ENCODE assay signal across 8 cellular contexts in the genomic region with DNA sequence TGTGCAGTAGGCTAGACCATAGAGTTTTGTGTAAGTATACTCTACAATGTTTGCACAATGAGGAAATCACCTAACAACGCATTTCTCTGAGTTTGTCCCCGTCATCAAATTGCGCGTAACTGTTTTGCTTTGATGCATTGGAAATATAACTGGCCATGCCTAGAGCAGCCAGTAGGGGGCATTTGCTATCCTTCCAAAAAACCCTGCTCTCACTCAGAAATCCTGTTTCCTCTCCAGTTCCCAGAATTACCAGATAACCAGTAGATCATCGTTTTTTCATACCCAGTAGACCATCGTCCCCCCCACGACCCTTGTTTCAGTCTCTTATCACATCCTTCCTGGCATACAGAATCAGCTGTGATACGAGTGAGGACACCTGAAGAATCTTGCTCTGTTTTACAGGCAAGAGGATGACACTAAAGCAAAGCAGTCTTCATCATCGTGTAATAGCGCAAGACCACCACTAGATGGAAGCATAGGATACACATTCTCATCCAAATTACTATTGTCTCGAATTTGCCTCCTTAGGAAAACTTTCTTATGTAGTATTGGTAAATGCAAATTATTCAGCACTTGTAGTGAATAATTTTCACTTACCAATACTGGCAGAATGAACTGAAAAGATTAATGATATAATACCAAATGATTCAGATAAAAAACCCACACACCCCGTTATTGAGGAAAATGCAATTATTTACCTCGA. TPM values are rescaled to one million over a fixed set of nuclear protein-coding genes. Genes with fewer than 3 reads are reported as not detected.
A peak's percentile ranks its signal among the peaks of the same experiment; 100 is the strongest.
DNase-seq lines count a peak whose midpoint lies in the region; ATAC-seq and TF ChIP-seq lines count a peak whose summit lies in the region.

No MANE protein-coding gene starts in this region.

- 0 out of 22 replicates have a peak overlapping the region, but pooled peaks of 2 of the 11 experiments have one; percentile 18 to 38 for H3K27ac ChIP-seq in BLaER1 treated with 17β-estradiol and CSF1 and Interleukin-3, amounts not matched to agents 10 nM and 100 nM
- no peak overlapping the region for H3K27ac ChIP-seq in colonic mucosa

- peaks cover 0 to 14% (median 0%) of the 10 kb centered on the region in 10 experiments; a peak in 2 of 20 replicates for H3K4me1 ChIP-seq in BLaER1 treated with 17β-estradiol and CSF1 and Interleukin-3, amounts not matched to agents 10 nM and 100 nM
- H3K4me1 ChIP-seq in colonic mucosa: no peaks in the 10 kb centered on the region

- DNase-seq in GM19240 (ENCODE audit: insufficient read length, low spot score) (peak; percentile 10), NCI-H446 treated with DMSO at 0.1 percent for 48 hours (lab: John Stamatoyannopoulos, UW) (peak; percentile 75), colonic mucosa (peak; percentile 58), left lobe of liver (ENCODE audit: low spot score) (peak; percentile 55)
- peak; percentile 50 to 53 for DNase-seq in activated CD4-positive, alpha-beta T cell treated with anti-CD3 and anti-CD28 coated beads for 24 hours (ENCODE audit: low read depth in 2 of 2)
- peak; percentile 76 for DNase-seq in stimulated activated CD4-positive, alpha-beta T cell treated with anti-CD3 and anti-CD28 coated beads, Interleukin-4, amount 100 ng/mL, for 24 hours

- H3K4me2 ChIP-seq in BLaER1 treated with 17β-estradiol and CSF1 and Interleukin-3, amounts not matched to agents 10 nM and 100 nM: peak overlapping the region; percentile 22 to 80 (median 55); a peak in 21 of 22 replicates

- peak overlapping the region; percentile 35 to 66 (median 50); a peak in 15 of 20 replicates for H3K4me3 ChIP-seq in BLaER1 treated with 17β-estradiol and CSF1 and Interleukin-3, amounts not matched to agents 10 nM and 100 nM
- H3K4me3 ChIP-seq in colonic mucosa: no peak overlapping the region

- no peaks in the 10 kb centered on the region for H3K36me3 ChIP-seq in BLaER1 treated with 17β-estradiol and CSF1 and Interleukin-3, amounts not matched to agents 10 nM and 100 nM
- no peaks in the 10 kb centered on the region for H3K36me3 ChIP-seq in colonic mucosa

- TF ChIP-seq CTCF in colonic mucosa (IDR thresholded peaks at IDR 0.05): peak; percentile 92

- H3K9ac ChIP-seq in BLaER1 treated with 17β-estradiol and CSF1 and Interleukin-3, amounts not matched to agents 10 nM and 100 nM: peak overlapping the region in 5 of 11 experiments; percentile 27 to 58 (median 48); a peak in 8 of 22 replicates
- no peak overlapping the region for H3K9ac ChIP-seq in colonic mucosa (ENCODE audit: low read depth in 2 of 2, low read length in 2 of 2)

- peaks cover 8 to 24% (median 15%) of the 10 kb centered on the region in 11 experiments; a peak in 21 of 22 replicates for H3K9me3 ChIP-seq in BLaER1 treated with 17β-estradiol and CSF1 and Interleukin-3, amounts not matched to agents 10 nM and 100 nM (replicated peaks in 1 of 11)
- H3K9me3 ChIP-seq in colonic mucosa: no peaks in the 10 kb centered on the region

- no peaks in the 10 kb centered on the region for H4K20me1 ChIP-seq in BLaER1 treated with 17β-estradiol and CSF1 and Interleukin-3, amounts not matched to agents 10 nM and 100 nM

- H3K27me3 ChIP-seq in BLaER1 treated with 17β-estradiol and CSF1 and Interleukin-3, amounts not matched to agents 10 nM and 100 nM: no peaks in the 10 kb centered on the region
- H3K27me3 ChIP-seq in colonic mucosa: no peaks in the 10 kb centered on the region

- ATAC-seq in HG03439 (IDR thresholded peaks at IDR 0.05; ENCODE audit: unreplicated experiment): peak; percentile 94
- ATAC-seq in left lobe of liver: peak; percentile 100

- intact Hi-C loops in colonic mucosa (cut with DNase I): loop anchor here (2.0 to 10.0 kb wide), 2 partner anchors 289 to 555 kb away; partner anchors contain the start of gene CPOX

RNA-seq across cellular contexts. Expression of gene GABRR3, which starts 4.4 kb away (rescaled TPM):
- total RNA-seq in colonic mucosa (not detected), left lobe of liver (not detected)

RNA-seq across cellular contexts. Expression of gene OR5AC2, which starts 47.5 kb away (rescaled TPM):
- total RNA-seq in colonic mucosa: not detected
- not detected for total RNA-seq in left lobe of liver

Comparison
In these comparisons a context has a peak if more than half of its experiments do, and no peak if none do; other contexts are left out.
1. DNase-seq: peak in every context shown above with its lines; median percentile 76 in stimulated activated CD4-positive, alpha-beta T cell treated with anti-CD3 and anti-CD28 coated beads, Interleukin-4, amount 100 ng/mL, for 24 hours; 75 in NCI-H446 treated with DMSO at 0.1 percent for 48 hours; 58 in colonic mucosa; 55 in left lobe of liver; 52 in activated CD4-positive, alpha-beta T cell treated with anti-CD3 and anti-CD28 coated beads for 24 hours; 10 in GM19240.